Comparison of ENCODE assay signal across 1 cellular context in genomic region chr21:33641339-33642026, GRCh38.
TF ChIP-seq lines count a peak whose summit lies in the region.

Gene CRYZL1 (minus strand): TSS chr21:33641741. CDS start chr21:33631551, 10,190 bp downstream.

TF ChIP-seq in K562, 482 proteins besides CTCF, POLR2A, EP300 and RAD21 (continued from another document and continues in another):
- TF ChIP-seq CHD7 (IDR thresholded peaks at IDR 0.05; ENCODE audit: low read depth, low read length) (no peak), TRIM24 (IDR thresholded peaks at IDR 0.05) (no peak; a peak in 1 of 4 replicates), HSF4 (CRISPR knock-in tag; IDR thresholded peaks at IDR 0.05; ENCODE audit: borderline replicate concordance) (no peak), ZNF354B (CRISPR knock-in tag; IDR thresholded peaks at IDR 0.05) (no peak), CHCHD3 (CRISPR knock-in tag; IDR thresholded peaks at IDR 0.05) (no peak), ZNF133 (CRISPR knock-in tag; IDR thresholded peaks at IDR 0.05) (no peak), HES1 (IDR thresholded peaks at IDR 0.05; ENCODE audit: low read depth) (no peak), RNF219 (CRISPR knock-in tag; IDR thresholded peaks at IDR 0.05) (0 out of 2 replicates have a peak, but pooled peaks have one; percentile 63), MCM3 (IDR thresholded peaks at IDR 0.05) (no peak), ZNF197 (CRISPR knock-in tag; IDR thresholded peaks at IDR 0.05; ENCODE audit: low read depth) (no peak), CBFA2T3 (IDR thresholded peaks at IDR 0.05) (no peak), HEY1 (CRISPR knock-in tag; IDR thresholded peaks at IDR 0.05; ENCODE audit: borderline replicate concordance) (0 out of 2 replicates have a peak, but pooled peaks have one; percentile 57), CREB1 (IDR thresholded peaks at IDR 0.05) (peak; percentile 86), CREB1 (CRISPR knock-in tag; IDR thresholded peaks at IDR 0.05) (peak; percentile 92), ZBTB26 (CRISPR knock-in tag; IDR thresholded peaks at IDR 0.05) (no peak), STAT6 (CRISPR knock-in tag; IDR thresholded peaks at IDR 0.05) (no peak), ZBTB33 (CRISPR knock-in tag; IDR thresholded peaks at IDR 0.05) (no peak), PTBP1 (IDR thresholded peaks at IDR 0.05; ENCODE audit: low read depth, low read length) (no peak), NFYB (IDR thresholded peaks at IDR 0.05; ENCODE audit: extremely low read depth, insufficient read length) (peak; percentile 97), PHF21A (IDR thresholded peaks at IDR 0.05; ENCODE audit: borderline replicate concordance, low read depth) (peak; percentile 48; the same call in 1 of the 2 replicates), SIX5 (IDR thresholded peaks at IDR 0.05; ENCODE audit: borderline replicate concordance in 1 of 2, insufficient read depth in 1 of 2, low read depth in 1 of 2, low read length in 2 of 2) (peak; percentile 74 to 77), NCOA1 (IDR thresholded peaks at IDR 0.05; ENCODE audit: low read depth) (no peak), FOXA1 (IDR thresholded peaks at IDR 0.05; ENCODE audit: borderline replicate concordance) (no peak), MXI1 (IDR thresholded peaks at IDR 0.05; ENCODE audit: low read depth, low read length) (peak; percentile 96), HINFP (tag; conservative IDR thresholded peaks at IDR 0.05; ENCODE audit: low read depth) (no peak), CEBPB (tag; IDR thresholded peaks at IDR 0.05) (no peak), TCF7L2 (IDR thresholded peaks at IDR 0.05; ENCODE audit: low read depth, low read length) (peak; percentile 66), ZNF395 (CRISPR knock-in tag; IDR thresholded peaks at IDR 0.05) (no peak)
